ENCODE assay signal across 23 cellular contexts in genomic region chr16:34054137-34054536, GRCh38.
"Had no signal": no experiment of that assay in that cellular context is flagged by ENCODE, and none has a peak within 500 bp of the region (broad histone marks: within the 10 kb centered on the region; RNA-seq: fewer than 3 reads in every experiment).

No MANE protein-coding gene starts in this region.

- DNase-seq: colonic mucosa; effector CD8-positive, alpha-beta T cell; erythroblast; esophagus squamous epithelium; foreskin melanocyte; glutamatergic neuron; hypothalamus; immature natural killer cell; islet precursor cell; mesenchymal stem cell; mucosa of descending colon; naive B cell; pancreas; sigmoid colon; spleen; stimulated activated CD4-positive, alpha-beta T cell treated with anti-CD3 and anti-CD28 coated beads, Interleukin-4, amount 100 ng/mL, for 4 hours; upper lobe of left lung had no signal

- H3K4me3 ChIP-seq: colonic mucosa, esophagus squamous epithelium, mucosa of descending colon, pancreas, sigmoid colon, spleen, thoracic aorta, tibial nerve, upper lobe of left lung had no signal

- H3K36me3 ChIP-seq: colonic mucosa, esophagus squamous epithelium, neutrophil, pancreas, sigmoid colon, spleen, thoracic aorta, tibial nerve, upper lobe of left lung had no signal

- H3K27ac ChIP-seq: colonic mucosa, esophagus squamous epithelium, neutrophil, pancreas, sigmoid colon, spleen, thoracic aorta, tibial nerve, upper lobe of left lung had no signal

- H3K27me3 ChIP-seq: colonic mucosa, pancreas, tibial nerve had no signal

- ATAC-seq: left lobe of liver; mucosa of descending colon; natural killer cell treated with Interleukin-12 subunit alpha and Interleukin-12 subunit beta and Interleukin-15 and Interleukin-18, amount 100 ng/mL, for 72 hours; pancreas; stimulated activated memory B cell treated with anti-CD40 and anti-IgM and Interleukin-4, amounts not matched to agents 10 μg/mL and 1 μg/mL and 100 μg/mL, for 72 hours had no signal

- H3K4me1 ChIP-seq: colonic mucosa, esophagus squamous epithelium, pancreas, sigmoid colon, spleen, tibial nerve, upper lobe of left lung had no signal

- H3K9me3 ChIP-seq: colonic mucosa, pancreas, thoracic aorta had no signal
